14 cellular contexts compared by ENCODE assay signal in the genomic region with DNA sequence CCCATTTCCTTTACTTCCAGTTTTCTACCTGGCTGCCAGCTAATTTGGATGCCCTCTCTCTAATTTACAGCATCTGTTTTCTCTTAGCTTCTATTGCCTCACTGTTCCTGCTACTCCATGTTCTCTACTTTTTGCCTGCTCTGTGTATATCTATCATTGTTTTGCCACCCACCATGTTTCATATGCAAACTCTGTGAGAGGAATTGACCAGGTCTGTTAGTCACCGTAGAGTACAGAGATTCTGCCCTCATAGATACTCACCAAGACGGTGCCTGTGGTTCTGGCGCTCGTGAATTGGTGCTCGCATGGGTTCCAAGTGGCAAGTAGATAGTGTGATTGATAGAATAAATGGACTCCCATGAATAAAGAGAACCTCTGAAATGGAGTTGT.
DNase-seq lines count a peak whose midpoint lies in the region; ATAC-seq lines count a peak whose summit lies in the region.
"Had no signal": no experiment of that assay in that cellular context is flagged by ENCODE, and none has a peak within 500 bp of the region (broad histone marks: within the 10 kb centered on the region; RNA-seq: fewer than 3 reads in every experiment).

No MANE protein-coding gene starts in this region.

- no peak for DNase-seq in stimulated activated CD4-positive, alpha-beta T cell treated with anti-CD3 and anti-CD28 coated beads, Interleukin-12 subunit alpha, Interleukin-12 subunit beta, amount 100 ng/mL, for 4 hours
- DNase-seq in inferior parietal cortex (ENCODE audit: extremely low spot score) (no peak), NCI-H2107 (lab: John Stamatoyannopoulos, UW) (no peak), SKM-1 treated with dmso at 0.1 percent for 144 hours (lab: John Stamatoyannopoulos, UW; ENCODE audit: unreplicated experiment) (no peak)
- DNase-seq: DMS79; left cardiac atrium; naive B cell; retina; stimulated activated naive CD8-positive, alpha-beta T cell treated with anti-CD3 and anti-CD28 coated beads, Interleukin-15, amount 100 ng/mL, for 72 hours; T-helper 9 cell had no signal

- ATAC-seq in GM18520 (IDR thresholded peaks at IDR 0.05; ENCODE audit: unreplicated experiment) (peak; percentile 23), GM21447 (IDR thresholded peaks at IDR 0.05; ENCODE audit: unreplicated experiment) (peak; percentile 53), HG02943 (IDR thresholded peaks at IDR 0.05; ENCODE audit: low read depth, unreplicated experiment) (peak; percentile 22), HG03469 (IDR thresholded peaks at IDR 0.05; ENCODE audit: unreplicated experiment) (peak; percentile 17)
- ATAC-seq: stimulated activated naive CD8-positive, alpha-beta T cell treated with anti-CD3 and anti-CD28 coated beads, Interleukin-15, amount 100 ng/mL, for 72 hours had no signal
